18 cellular contexts compared by ENCODE assay signal in genomic region chr16:27736431-27736830, GRCh38.
DNase-seq lines count a peak whose midpoint lies in the region; ATAC-seq and TF ChIP-seq lines count a peak whose summit lies in the region.
"Had no signal": no experiment of that assay in that cellular context is flagged by ENCODE, and none has a peak within 500 bp of the region (broad histone marks: within the 10 kb centered on the region; RNA-seq: fewer than 3 reads in every experiment).

No MANE protein-coding gene starts in this region.

- H3K9me3 ChIP-seq in T-helper 17 cell (ENCODE audit: control insufficient read depth, low read length, poor library complexity, severe bottlenecking) (no peaks in the 10 kb centered on the region), endodermal cell (ENCODE audit: control insufficient read depth, low read length) (no peaks in the 10 kb centered on the region), spleen (no peaks in the 10 kb centered on the region)
- H3K9me3 ChIP-seq: BLaER1 treated with 17β-estradiol and CSF1 and Interleukin-3, amounts not matched to agents 10 nM and 100 nM had no signal

- no peak for TF ChIP-seq POLR2A in spleen (IDR thresholded peaks at IDR 0.05)

- POLR2A ChIA-PET in activated CD8-positive, alpha-beta T cell treated with anti-CD3 and anti-CD28 coated beads for 36 hours (lab: Charles Lee), result no interaction called here

- CTCF ChIA-PET in activated CD8-positive, alpha-beta T cell treated with anti-CD3 and anti-CD28 coated beads for 36 hours (lab: Charles Lee), result no interaction called here

- H3K27me3 ChIP-seq in endodermal cell (ENCODE audit: control insufficient read depth, insufficient read depth, low read length, poor library complexity, severe bottlenecking), result no peaks in the 10 kb centered on the region
- no peaks in the 10 kb centered on the region for H3K27me3 ChIP-seq in spleen (replicated peaks in 1 of 7)
- H3K27me3 ChIP-seq: BLaER1 treated with 17β-estradiol and CSF1 and Interleukin-3, amounts not matched to agents 10 nM and 100 nM had no signal

- peak overlapping the region; percentile 24 for H3K27ac Mint-ChIP-seq in T-helper 17 cell
- peak overlapping the region; percentile 1 for H3K27ac Mint-ChIP-seq in activated T-helper 17 cell treated with anti-CD3 and anti-CD28 coated beads, Interleukin-2, amount 50 U/mL, for 72 hours
- peak overlapping the region; percentile 6 for H3K27ac Mint-ChIP-seq in endodermal cell
- no peak overlapping the region for H3K27ac Mint-ChIP-seq in activated CD8-positive, alpha-beta T cell treated with anti-CD3 and anti-CD28 coated beads for 36 hours
- H3K27ac Mint-ChIP-seq: B cell; CD8-positive, alpha-beta T cell; IgD-negative memory B cell had no signal

- DNase-seq in T-helper 17 cell (no peak), endodermal cell (no peak), spleen (peak; percentile 24), GM19240 (ENCODE audit: insufficient read length, low spot score) (no peak), SW 1271 (lab: John Stamatoyannopoulos, UW) (no peak)
- DNase-seq in activated CD8-positive, alpha-beta T cell treated with anti-CD3 and anti-CD28 coated beads for 36 hours, result no peak
- DNase-seq: Calu3; CD8-positive, alpha-beta T cell; DMS79 treated with DMSO at 0.1 percent for 48 hours; GF-D8; GM23248; HCEC 1CT had no signal

- H3K9ac ChIP-seq in endodermal cell (ENCODE audit: extremely low read depth, low read length, poor library complexity, severe bottlenecking), result no peak overlapping the region
- H3K9ac ChIP-seq: BLaER1 treated with 17β-estradiol and CSF1 and Interleukin-3, amounts not matched to agents 10 nM and 100 nM; GM23248 had no signal

- WGBS in endodermal cell (ENCODE audit: insufficient coverage in 1 of 2, insufficient read length in 1 of 2), 2 experiments, result 90 to 100% methylated on average over 4 to 6 of the region's 6 CpGs
- 89 to 95% (median 93%) methylated on average over 6 of the region's 6 CpGs for WGBS in spleen, 5 donors

- intact Hi-C loops in spleen (cut with DNase I; ENCODE audit: low total_unique reads), result no loop called here
- intact Hi-C loops in activated CD8-positive, alpha-beta T cell treated with anti-CD3 and anti-CD28 coated beads for 36 hours (cut with micrococcal nuclease), result no loop called here

- H3K36me3 Mint-ChIP-seq in T-helper 17 cell (ENCODE audit: low read depth) (peaks cover 13% of the 10 kb centered on the region), endodermal cell (ENCODE audit: low read depth) (peaks cover 23% of the 10 kb centered on the region)
- H3K36me3 Mint-ChIP-seq in activated T-helper 17 cell treated with anti-CD3 and anti-CD28 coated beads, Interleukin-2, amount 50 U/mL, for 72 hours (ENCODE audit: low read depth), result peaks cover 5% of the 10 kb centered on the region
- H3K36me3 Mint-ChIP-seq in activated CD8-positive, alpha-beta T cell treated with anti-CD3 and anti-CD28 coated beads for 36 hours (ENCODE audit: low read depth), result peaks cover 5% of the 10 kb centered on the region

- ATAC-seq in T-helper 17 cell (no peak), HG02623 (IDR thresholded peaks at IDR 0.05; ENCODE audit: unreplicated experiment) (no peak)
- ATAC-seq in activated T-helper 17 cell treated with anti-CD3 and anti-CD28 coated beads, Interleukin-2, amount 50 U/mL, for 72 hours (replicated peaks), result no peak
- no peak for ATAC-seq in activated CD8-positive, alpha-beta T cell treated with anti-CD3 and anti-CD28 coated beads for 36 hours
- ATAC-seq: CD8-positive, alpha-beta T cell; HepG2 had no signal

- H3K4me1 ChIP-seq in endodermal cell (ENCODE audit: control insufficient read depth, insufficient read depth, low read length) (no peaks in the 10 kb centered on the region), spleen (no peaks in the 10 kb centered on the region)

- H3K9me3 Mint-ChIP-seq in activated T-helper 17 cell treated with anti-CD3 and anti-CD28 coated beads, Interleukin-2, amount 50 U/mL, for 72 hours, result no peaks in the 10 kb centered on the region
- no peaks in the 10 kb centered on the region for H3K9me3 Mint-ChIP-seq in endodermal cell
- no peaks in the 10 kb centered on the region for H3K9me3 Mint-ChIP-seq in activated CD8-positive, alpha-beta T cell treated with anti-CD3 and anti-CD28 coated beads for 36 hours
- H3K9me3 Mint-ChIP-seq: CD8-positive, alpha-beta T cell; IgD-negative memory B cell had no signal

- H3K27ac ChIP-seq in endodermal cell (ENCODE audit: low read depth, low read length), result no peak overlapping the region
- no peak overlapping the region for H3K27ac ChIP-seq in spleen
- H3K27ac ChIP-seq: BLaER1 treated with 17β-estradiol and CSF1 and Interleukin-3, amounts not matched to agents 10 nM and 100 nM; GM23248 had no signal

- no peak overlapping the region for H3K4me3 Mint-ChIP-seq in T-helper 17 cell
- no peak overlapping the region for H3K4me3 Mint-ChIP-seq in activated T-helper 17 cell treated with anti-CD3 and anti-CD28 coated beads, Interleukin-2, amount 50 U/mL, for 72 hours
- no peak overlapping the region for H3K4me3 Mint-ChIP-seq in endodermal cell
- no peak overlapping the region for H3K4me3 Mint-ChIP-seq in activated CD8-positive, alpha-beta T cell treated with anti-CD3 and anti-CD28 coated beads for 36 hours
- H3K4me3 Mint-ChIP-seq: B cell; CD8-positive, alpha-beta T cell; IgD-negative memory B cell had no signal

- H3K4me1 Mint-ChIP-seq in T-helper 17 cell, result peaks cover 3% of the 10 kb centered on the region
- H3K4me1 Mint-ChIP-seq in activated T-helper 17 cell treated with anti-CD3 and anti-CD28 coated beads, Interleukin-2, amount 50 U/mL, for 72 hours, result no peaks in the 10 kb centered on the region
- H3K4me1 Mint-ChIP-seq in endodermal cell, result no peaks in the 10 kb centered on the region
- H3K4me1 Mint-ChIP-seq in activated CD8-positive, alpha-beta T cell treated with anti-CD3 and anti-CD28 coated beads for 36 hours (ENCODE audit: low read depth), result no peaks in the 10 kb centered on the region
- H3K4me1 Mint-ChIP-seq: B cell had no signal

- peaks cover 10% of the 10 kb centered on the region for H3K36me3 ChIP-seq in endodermal cell (ENCODE audit: control insufficient read depth, insufficient read depth, low read length)
- H3K36me3 ChIP-seq in spleen, result peaks cover 0 to 85% (median 15%) of the 10 kb centered on the region in 6 donors

- TF ChIP-seq CTCF in endodermal cell (conservative IDR thresholded peaks at IDR 0.05) (no peak), spleen (IDR thresholded peaks at IDR 0.05 in 8 of 11, conservative IDR thresholded peaks at IDR 0.05 in 3 of 11) (no peak)
- no peak for TF ChIP-seq CTCF in activated CD8-positive, alpha-beta T cell treated with anti-CD3 and anti-CD28 coated beads for 36 hours (IDR thresholded peaks at IDR 0.05)

- H3K27me3 Mint-ChIP-seq in T-helper 17 cell (no peaks in the 10 kb centered on the region), endodermal cell (ENCODE audit: insufficient read depth) (no peaks in the 10 kb centered on the region)
- no peaks in the 10 kb centered on the region for H3K27me3 Mint-ChIP-seq in activated T-helper 17 cell treated with anti-CD3 and anti-CD28 coated beads, Interleukin-2, amount 50 U/mL, for 72 hours
- H3K27me3 Mint-ChIP-seq in activated CD8-positive, alpha-beta T cell treated with anti-CD3 and anti-CD28 coated beads for 36 hours, result no peaks in the 10 kb centered on the region
- H3K27me3 Mint-ChIP-seq: B cell, IgD-negative memory B cell had no signal

- H3K4me3 ChIP-seq in endodermal cell (ENCODE audit: low read length) (no peak overlapping the region), spleen (no peak overlapping the region)
- H3K4me3 ChIP-seq: BLaER1 treated with 17β-estradiol and CSF1 and Interleukin-3, amounts not matched to agents 10 nM and 100 nM; GM23248 had no signal
